8 cellular contexts compared by ENCODE assay signal in genomic region chr3:47163990-47164848, GRCh38. TPM values are rescaled to one million over a fixed set of nuclear protein-coding genes. Genes with fewer than 3 reads are reported as not detected.
DNase-seq lines count a peak whose midpoint lies in the region; ATAC-seq and TF ChIP-seq lines count a peak whose summit lies in the region.

TSS of gene SETD2 (minus strand) at chr3:47164113. CDS start at chr3:47163924, 189 bp downstream.

- no peaks in the 10 kb centered on the region for H3K9me3 Mint-ChIP-seq in stimulated activated naive CD8-positive, alpha-beta T cell treated with anti-CD3 and anti-CD28 coated beads, Interleukin-15, amount 100 ng/mL, for 72 hours

- peaks cover 45% of the 10 kb centered on the region for H3K4me1 Mint-ChIP-seq in stimulated activated naive CD8-positive, alpha-beta T cell treated with anti-CD3 and anti-CD28 coated beads, Interleukin-15, amount 100 ng/mL, for 72 hours

- peak within 1 kb of the TSS; percentile 94 for H3K4me2 ChIP-seq in GM23248 (ENCODE audit: unreplicated experiment)
- peak within 1 kb of the TSS; percentile 90 for H3K4me2 ChIP-seq in neural cell (ENCODE audit: low read length)

- peak within 1 kb of the TSS; percentile 99 for H3K27ac Mint-ChIP-seq in stimulated activated naive CD8-positive, alpha-beta T cell treated with anti-CD3 and anti-CD28 coated beads, Interleukin-15, amount 100 ng/mL, for 72 hours

- peaks cover 33% of the 10 kb centered on the region for H3K4me1 ChIP-seq in GM23248 (ENCODE audit: insufficient read depth)

- peak; percentile 47 for TF ChIP-seq CTCF in neural cell (IDR thresholded peaks at IDR 0.05; ENCODE audit: poor library complexity, severe bottlenecking)

- in situ Hi-C loops in GM23248 (cut with MboI), result no loop called here

- ATAC-seq in stimulated activated naive CD8-positive, alpha-beta T cell treated with anti-CD3 and anti-CD28 coated beads, Interleukin-15, amount 100 ng/mL, for 72 hours, result peak; percentile 92

- peak within 1 kb of the TSS; percentile 96 for H2AFZ ChIP-seq in GM23248
- peak within 1 kb of the TSS; percentile 91 for H2AFZ ChIP-seq in neural cell (ENCODE audit: low read depth, low read length)

- no peak for TF ChIP-seq EP300 in neural cell (conservative IDR thresholded peaks at IDR 0.05; ENCODE audit: poor library complexity, severe bottlenecking)

- DNase-seq in ELR (ENCODE audit: low read depth), result peak; percentile 94
- DNase-seq in GM23248, result peak; percentile 97
- peak; percentile 93 for DNase-seq in LHCN-M2 (ENCODE audit: low read depth)
- DNase-seq in SHP77 treated with DMSO at 0.1 percent for 48 hours (lab: John Stamatoyannopoulos, UW), result peak; percentile 65
- peak; percentile 94 for DNase-seq in activated effector memory CD4-positive, alpha-beta T cell treated with anti-CD3 and anti-CD28 coated beads, Interleukin-2, amount 50 U/mL, for 16 hours
- peak; percentile 91 for DNase-seq in fibroblast of the conjunctiva (ENCODE audit: low read depth)
- DNase-seq in stimulated activated naive CD8-positive, alpha-beta T cell treated with anti-CD3 and anti-CD28 coated beads, Interleukin-15, amount 100 ng/mL, for 72 hours, result peak; percentile 85

- TF ChIP-seq RAD21 in neural cell (conservative IDR thresholded peaks at IDR 0.05), result no peak

- H3K27me3 Mint-ChIP-seq in stimulated activated naive CD8-positive, alpha-beta T cell treated with anti-CD3 and anti-CD28 coated beads, Interleukin-15, amount 100 ng/mL, for 72 hours, result no peaks in the 10 kb centered on the region

- whole genome bisulfite sequencing in GM23248 (ENCODE audit: low coverage in 1 of 2, low lambda C conversion rate in 2 of 2, missing lambda C conversion rate in 2 of 2), 2 experiments, result 1 to 2% methylated on average over 37 to 74 of the region's 96 CpGs

- H3K27me3 ChIP-seq in GM23248 (replicated peaks; ENCODE audit: insufficient read depth) (no peaks in the 10 kb centered on the region), neural cell (ENCODE audit: insufficient read depth, low read depth, low read length) (no peaks in the 10 kb centered on the region)

- H3K9me3 ChIP-seq in GM23248 (ENCODE audit: low read depth), result no peaks in the 10 kb centered on the region
- H3K9me3 ChIP-seq in neural cell (ENCODE audit: low read length), result no peaks in the 10 kb centered on the region

- no peaks in the 10 kb centered on the region for H3K36me3 ChIP-seq in GM23248 (ENCODE audit: low read depth)
- no peaks in the 10 kb centered on the region for H3K36me3 ChIP-seq in neural cell (ENCODE audit: insufficient read depth, low read length)

- H3K79me2 ChIP-seq in GM23248 (ENCODE audit: insufficient read depth) (peaks cover 91% of the 10 kb centered on the region), neural cell (replicated peaks; ENCODE audit: insufficient read depth, low read length) (peaks cover 64% of the 10 kb centered on the region)

- H3K9ac ChIP-seq in GM23248, result peak within 1 kb of the TSS; percentile 92
- H3K9ac ChIP-seq in neural cell (ENCODE audit: low read length), result peak within 1 kb of the TSS; percentile 92

- H4K20me1 ChIP-seq in GM23248 (ENCODE audit: insufficient read depth) (peaks cover 22% of the 10 kb centered on the region), neural cell (ENCODE audit: insufficient read depth) (peaks cover 13% of the 10 kb centered on the region)

- peak within 1 kb of the TSS; percentile 86 to 99 for H3K4me3 Mint-ChIP-seq in stimulated activated naive CD8-positive, alpha-beta T cell treated with anti-CD3 and anti-CD28 coated beads, Interleukin-15, amount 100 ng/mL, for 72 hours

- H3K27ac ChIP-seq in GM23248 (peak within 1 kb of the TSS; percentile 78), neural cell (ENCODE audit: low read length) (peak within 1 kb of the TSS; percentile 94)

- H3F3A ChIP-seq in GM23248 (ENCODE audit: insufficient read depth), result peaks cover 25% of the 10 kb centered on the region
- H3F3A ChIP-seq in neural cell (ENCODE audit: insufficient read depth, low read length, poor library complexity, severe bottlenecking), result peaks cover 3% of the 10 kb centered on the region

- H3K9me2 ChIP-seq in GM23248 (ENCODE audit: insufficient read depth) (no peaks in the 10 kb centered on the region), neural cell (ENCODE audit: insufficient read depth, low read length) (no peaks in the 10 kb centered on the region)

- peak within 1 kb of the TSS; percentile 85 for H3K4me3 ChIP-seq in GM23248
- peak within 1 kb of the TSS; percentile 99 for H3K4me3 ChIP-seq in neural cell (ENCODE audit: low read length)

TF ChIP-seq in neural cell, 6 proteins besides CTCF, POLR2A, EP300 and RAD21:
- TF ChIP-seq, protein P1, sequence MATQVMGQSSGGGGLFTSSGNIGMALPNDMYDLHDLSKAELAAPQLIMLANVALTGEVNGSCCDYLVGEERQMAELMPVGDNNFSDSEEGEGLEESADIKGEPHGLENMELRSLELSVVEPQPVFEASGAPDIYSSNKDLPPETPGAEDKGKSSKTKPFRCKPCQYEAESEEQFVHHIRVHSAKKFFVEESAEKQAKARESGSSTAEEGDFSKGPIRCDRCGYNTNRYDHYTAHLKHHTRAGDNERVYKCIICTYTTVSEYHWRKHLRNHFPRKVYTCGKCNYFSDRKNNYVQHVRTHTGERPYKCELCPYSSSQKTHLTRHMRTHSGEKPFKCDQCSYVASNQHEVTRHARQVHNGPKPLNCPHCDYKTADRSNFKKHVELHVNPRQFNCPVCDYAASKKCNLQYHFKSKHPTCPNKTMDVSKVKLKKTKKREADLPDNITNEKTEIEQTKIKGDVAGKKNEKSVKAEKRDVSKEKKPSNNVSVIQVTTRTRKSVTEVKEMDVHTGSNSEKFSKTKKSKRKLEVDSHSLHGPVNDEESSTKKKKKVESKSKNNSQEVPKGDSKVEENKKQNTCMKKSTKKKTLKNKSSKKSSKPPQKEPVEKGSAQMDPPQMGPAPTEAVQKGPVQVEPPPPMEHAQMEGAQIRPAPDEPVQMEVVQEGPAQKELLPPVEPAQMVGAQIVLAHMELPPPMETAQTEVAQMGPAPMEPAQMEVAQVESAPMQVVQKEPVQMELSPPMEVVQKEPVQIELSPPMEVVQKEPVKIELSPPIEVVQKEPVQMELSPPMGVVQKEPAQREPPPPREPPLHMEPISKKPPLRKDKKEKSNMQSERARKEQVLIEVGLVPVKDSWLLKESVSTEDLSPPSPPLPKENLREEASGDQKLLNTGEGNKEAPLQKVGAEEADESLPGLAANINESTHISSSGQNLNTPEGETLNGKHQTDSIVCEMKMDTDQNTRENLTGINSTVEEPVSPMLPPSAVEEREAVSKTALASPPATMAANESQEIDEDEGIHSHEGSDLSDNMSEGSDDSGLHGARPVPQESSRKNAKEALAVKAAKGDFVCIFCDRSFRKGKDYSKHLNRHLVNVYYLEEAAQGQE (IDR thresholded peaks at IDR 0.05; ENCODE audit: borderline replicate concordance), result peak; percentile 75
- TF ChIP-seq EZH2 (IDR thresholded peaks at IDR 0.05; ENCODE audit: borderline replicate concordance, insufficient read depth, low read length, poor library complexity, severe bottlenecking), result no peak
- TF ChIP-seq MXI1 (conservative IDR thresholded peaks at IDR 0.05; ENCODE audit: poor library complexity, severe bottlenecking), result peak; percentile 75
- peak; percentile 79 for TF ChIP-seq POLR2AphosphoS5 (IDR thresholded peaks at IDR 0.05)
- peak; percentile 39 for TF ChIP-seq TAF1 (IDR thresholded peaks at IDR 0.05; ENCODE audit: low read depth)
- TF ChIP-seq SMC3 (conservative IDR thresholded peaks at IDR 0.05; ENCODE audit: poor library complexity), result no peak
TF ChIP-seq in neural cell: peak in this region for 4.

RNA-seq across cellular contexts. Expression of gene SETD2, which starts in this region (rescaled TPM):
- total RNA-seq in GM23248 (2014; rRNA removed; shearing (Covaris generic)), result 17.7 and 24.0 TPM in 2 replicates
- polyA plus RNA-seq in GM23248 (2016; fragmentation: Nextera tagmentation; extraction: Ambion mirVana), result 14.9 and 16.2 TPM in 2 replicates
- total RNA-seq in LHCN-M2 (2014; rRNA removed), result 18.3 and 23.1 TPM in 2 replicates
- polyA plus RNA-seq in LHCN-M2 (2012), result 10.1 TPM
- polyA plus RNA-seq in neural cell, result 18.0 and 18.4 TPM in 2 replicates
- 88.6 and 102 TPM in 2 replicates for polyA minus RNA-seq in neural cell

Comparison
In these comparisons a context has a peak if more than half of its experiments do, and no peak if none do; other contexts are left out.
1. Peak in every context shown above with its lines: DNase-seq, ATAC-seq, H3K4me3 ChIP-seq and H3K27ac ChIP-seq.